8 cellular contexts compared by ENCODE assay signal in genomic region chr13:111304041-111304544, GRCh38. TPM values are rescaled to one million over a fixed set of nuclear protein-coding genes. Genes with fewer than 3 reads are reported as not detected.
DNase-seq lines count a peak whose midpoint lies in the region; ATAC-seq and TF ChIP-seq lines count a peak whose summit lies in the region.

No MANE protein-coding gene starts in this region.

- DNase-seq in GM12864 (ENCODE audit: low read depth) (peak; percentile 24), GM19240 (ENCODE audit: insufficient read length, low spot score) (peak; percentile 36), MV-4-11 (lab: John Stamatoyannopoulos, UW) (peak; percentile 45), NCI-H748 (lab: John Stamatoyannopoulos, UW; ENCODE audit: unreplicated experiment) (no peak), SK-N-SH (no peak), AG20443 (ENCODE audit: low spot score) (no peak), AG08396 (ENCODE audit: low spot score) (no peak)

- no peaks in the 10 kb centered on the region for H3F3A ChIP-seq in SK-N-SH (replicated peaks; ENCODE audit: insufficient read depth)

- H3K36me3 ChIP-seq in SK-N-SH (replicated peaks in 1 of 2; ENCODE audit: control insufficient read depth in 1 of 2, insufficient read depth in 2 of 2, low read length in 1 of 2) = peaks cover 55 to 63% of the 10 kb centered on the region in 2 experiments

- WGBS in SK-N-SH (ENCODE audit: low lambda C conversion rate) = 95% methylated on average over 13 of the region's 15 CpGs

- H3K9me3 ChIP-seq in SK-N-SH = no peaks in the 10 kb centered on the region

- H3K9me2 ChIP-seq in SK-N-SH = no peaks in the 10 kb centered on the region

- no peaks in the 10 kb centered on the region for H3K79me2 ChIP-seq in SK-N-SH (ENCODE audit: insufficient read depth)

- POLR2A ChIA-PET in SK-N-SH (lab: Yijun Ruan, JAX) = no interaction called here

- no peak overlapping the region for H3K27ac ChIP-seq in SK-N-SH (ENCODE audit: low read depth in 2 of 2, low read length in 1 of 2)

- CTCF ChIA-PET in SK-N-SH (lab: Yijun Ruan, JAX) = no interaction called here

- no peaks in the 10 kb centered on the region for H4K20me1 ChIP-seq in SK-N-SH (ENCODE audit: insufficient read depth)

- H3K4me3 ChIP-seq in GM12864 (ENCODE audit: low read depth, low read length) = no peak overlapping the region
- H3K4me3 ChIP-seq in SK-N-SH (ENCODE audit: low read depth in 2 of 2, low read length in 1 of 2) = no peak overlapping the region

- H3K4me1 ChIP-seq in SK-N-SH (ENCODE audit: control insufficient read depth in 1 of 2, insufficient read depth in 2 of 2, low read depth in 1 of 2, low read length in 1 of 2) = no peaks in the 10 kb centered on the region

- ATAC-seq in HG02840 (IDR thresholded peaks at IDR 0.05; ENCODE audit: low FRiP score, unreplicated experiment) = peak; percentile 61

- TF ChIP-seq EP300 in SK-N-SH (IDR thresholded peaks at IDR 0.05; ENCODE audit: borderline replicate concordance in 1 of 2, low read depth in 1 of 2, low read length in 1 of 2) = no peak

- no peaks in the 10 kb centered on the region for H3K27me3 ChIP-seq in SK-N-SH (ENCODE audit: insufficient read depth)

- no peak overlapping the region for H3K9ac ChIP-seq in SK-N-SH

- H2AFZ ChIP-seq in SK-N-SH (ENCODE audit: low read depth) = no peak overlapping the region

- TF ChIP-seq RAD21 in SK-N-SH (IDR thresholded peaks at IDR 0.05; ENCODE audit: low read length) = no peak

- TF ChIP-seq CTCF in GM12864 (IDR thresholded peaks at IDR 0.05; ENCODE audit: low read depth, low read length, missing control alignments) (no peak), SK-N-SH (IDR thresholded peaks at IDR 0.05) (no peak)

- H3K4me2 ChIP-seq in SK-N-SH = no peak overlapping the region

TF ChIP-seq in SK-N-SH, 30 proteins besides CTCF, POLR2A, EP300 and RAD21:
- TF ChIP-seq FOXM1 (IDR thresholded peaks at IDR 0.05; ENCODE audit: low read depth) (no peak), GABPA (IDR thresholded peaks at IDR 0.05; ENCODE audit: low read depth) (no peak), USF2 (IDR thresholded peaks at IDR 0.05; ENCODE audit: borderline replicate concordance, low read depth, low read length) (no peak), TCF12 (IDR thresholded peaks at IDR 0.05) (no peak), TEAD4 (IDR thresholded peaks at IDR 0.05; ENCODE audit: borderline replicate concordance, insufficient read depth) (no peak), ELF1 (IDR thresholded peaks at IDR 0.05) (no peak), MXI1 (IDR thresholded peaks at IDR 0.05; ENCODE audit: low read depth, low read length) (no peak), YY1 (IDR thresholded peaks at IDR 0.05; ENCODE audit: low read depth) (no peak), JUND (IDR thresholded peaks at IDR 0.05) (no peak), ZBTB33 (IDR thresholded peaks at IDR 0.05; ENCODE audit: borderline replicate concordance, low read depth) (no peak), RFX5 (IDR thresholded peaks at IDR 0.05; ENCODE audit: low read length) (no peak), NFIC (IDR thresholded peaks at IDR 0.05; ENCODE audit: borderline replicate concordance) (no peak), TAF1 (IDR thresholded peaks at IDR 0.05; ENCODE audit: borderline replicate concordance, low read depth, low read length) (no peak), SMC3 (IDR thresholded peaks at IDR 0.05; ENCODE audit: low read depth, low read length) (no peak), SIN3A (IDR thresholded peaks at IDR 0.05; ENCODE audit: borderline replicate concordance, low read depth, low read length) (no peak)
TF ChIP-seq in SK-N-SH: peak in this region for 0.

RNA-seq across cellular contexts. Expression of gene TEX29, which starts 16.3 kb away (rescaled TPM):
- polyA plus RNA-seq in SK-N-SH (2012; rRNA removed) = 0.18 TPM in 1 of 2 replicates, not detected in the other
- polyA plus RNA-seq in SK-N-SH (2012; cell fraction: cytosol; rRNA removed) = not detected in 2 replicates
- 0.12 and 0.20 TPM in 2 replicates for polyA plus RNA-seq in SK-N-SH (2012; cell fraction: nucleus; rRNA removed)

Comparison
In these comparisons a context has a peak if more than half of its experiments do, and no peak if none do; other contexts are left out.
1. DNase-seq: peak in GM12864 (single experiment), GM19240 (single experiment) and MV-4-11 (single experiment); none in NCI-H748 (single experiment), SK-N-SH (single experiment), AG20443 (single experiment) and AG08396 (single experiment).